1 cellular context compared by ENCODE assay signal in the genomic region with DNA sequence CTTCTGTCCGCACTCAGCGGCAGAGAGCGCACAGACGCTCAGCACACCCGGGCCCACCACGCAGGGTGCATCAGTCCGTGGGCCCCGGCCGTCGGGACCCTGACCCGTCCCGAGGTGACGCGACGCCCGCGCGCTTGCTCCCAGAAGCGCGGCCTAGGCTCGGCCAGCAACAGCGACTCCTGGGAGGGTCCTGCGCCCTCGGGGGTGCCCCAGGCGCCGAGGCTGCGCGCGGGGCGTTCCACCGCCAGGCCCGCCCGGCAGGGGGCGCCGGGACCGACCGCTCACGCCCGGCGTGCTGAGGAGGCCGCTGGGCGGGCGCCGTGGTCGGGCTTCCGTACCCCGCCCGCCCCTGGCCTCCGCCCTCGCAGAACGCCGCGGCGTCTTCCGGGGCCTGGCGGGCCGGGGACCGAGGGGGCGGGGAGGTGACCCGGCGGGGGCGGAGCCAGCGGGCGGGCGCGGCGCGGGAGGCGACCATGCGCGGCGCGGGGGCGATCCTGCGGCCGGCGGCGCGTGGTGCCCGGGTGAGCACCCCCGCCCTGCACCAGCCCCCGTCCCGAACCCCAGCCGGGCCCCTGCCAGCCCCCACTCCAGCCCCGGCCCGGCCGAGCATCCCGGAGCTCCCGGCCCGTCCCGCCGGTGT.
TF ChIP-seq lines count a peak whose summit lies in the region.

A gene with protein sequence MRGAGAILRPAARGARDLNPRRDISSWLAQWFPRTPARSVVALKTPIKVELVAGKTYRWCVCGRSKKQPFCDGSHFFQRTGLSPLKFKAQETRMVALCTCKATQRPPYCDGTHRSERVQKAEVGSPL (plus strand): TSS at position 456 of the 640 bp plus-strand sequence. CDS start 18 bp downstream, at position 474.

TF ChIP-seq in HCT116, 20 proteins besides CTCF, POLR2A, EP300 and RAD21 (continued from another document):
- TF ChIP-seq, protein P1, sequence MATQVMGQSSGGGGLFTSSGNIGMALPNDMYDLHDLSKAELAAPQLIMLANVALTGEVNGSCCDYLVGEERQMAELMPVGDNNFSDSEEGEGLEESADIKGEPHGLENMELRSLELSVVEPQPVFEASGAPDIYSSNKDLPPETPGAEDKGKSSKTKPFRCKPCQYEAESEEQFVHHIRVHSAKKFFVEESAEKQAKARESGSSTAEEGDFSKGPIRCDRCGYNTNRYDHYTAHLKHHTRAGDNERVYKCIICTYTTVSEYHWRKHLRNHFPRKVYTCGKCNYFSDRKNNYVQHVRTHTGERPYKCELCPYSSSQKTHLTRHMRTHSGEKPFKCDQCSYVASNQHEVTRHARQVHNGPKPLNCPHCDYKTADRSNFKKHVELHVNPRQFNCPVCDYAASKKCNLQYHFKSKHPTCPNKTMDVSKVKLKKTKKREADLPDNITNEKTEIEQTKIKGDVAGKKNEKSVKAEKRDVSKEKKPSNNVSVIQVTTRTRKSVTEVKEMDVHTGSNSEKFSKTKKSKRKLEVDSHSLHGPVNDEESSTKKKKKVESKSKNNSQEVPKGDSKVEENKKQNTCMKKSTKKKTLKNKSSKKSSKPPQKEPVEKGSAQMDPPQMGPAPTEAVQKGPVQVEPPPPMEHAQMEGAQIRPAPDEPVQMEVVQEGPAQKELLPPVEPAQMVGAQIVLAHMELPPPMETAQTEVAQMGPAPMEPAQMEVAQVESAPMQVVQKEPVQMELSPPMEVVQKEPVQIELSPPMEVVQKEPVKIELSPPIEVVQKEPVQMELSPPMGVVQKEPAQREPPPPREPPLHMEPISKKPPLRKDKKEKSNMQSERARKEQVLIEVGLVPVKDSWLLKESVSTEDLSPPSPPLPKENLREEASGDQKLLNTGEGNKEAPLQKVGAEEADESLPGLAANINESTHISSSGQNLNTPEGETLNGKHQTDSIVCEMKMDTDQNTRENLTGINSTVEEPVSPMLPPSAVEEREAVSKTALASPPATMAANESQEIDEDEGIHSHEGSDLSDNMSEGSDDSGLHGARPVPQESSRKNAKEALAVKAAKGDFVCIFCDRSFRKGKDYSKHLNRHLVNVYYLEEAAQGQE (IDR thresholded peaks at IDR 0.05; ENCODE audit: low read depth), result no peak
